8 cellular contexts compared by ENCODE assay signal in genomic region chr15:51982013-51982769, GRCh38. TPM values are rescaled to one million over a fixed set of nuclear protein-coding genes. Genes with fewer than 3 reads are reported as not detected.
A peak's percentile ranks its signal among the peaks of the same experiment; 100 is the strongest.
DNase-seq lines count a peak whose midpoint lies in the region; ATAC-seq, FAIRE-seq and TF ChIP-seq lines count a peak whose summit lies in the region.

No MANE protein-coding gene starts in this region.

- H3K4me3 Mint-ChIP-seq in activated naive CD8-positive, alpha-beta T cell: peak overlapping the region; percentile 67

- H3K27ac Mint-ChIP-seq in activated naive CD8-positive, alpha-beta T cell: peak overlapping the region; percentile 70

- H3K4me1 Mint-ChIP-seq in activated naive CD8-positive, alpha-beta T cell (ENCODE audit: low read depth): peaks cover 14% of the 10 kb centered on the region

- H3K9me3 Mint-ChIP-seq in activated naive CD8-positive, alpha-beta T cell (ENCODE audit: low read depth): no peaks in the 10 kb centered on the region

- peak; percentile 70 for DNase-seq in GDM1 (lab: John Stamatoyannopoulos, UW)
- DNase-seq in HTR-8/SVneo (ENCODE audit: insufficient read length, low spot score): peak; percentile 73
- DNase-seq in RPMI8226: peak; percentile 89
- peak in 2 of 5 donors; percentile 22 to 44 for DNase-seq in heart left ventricle
- DNase-seq in skeletal muscle cell (ENCODE audit: low read depth): peak; percentile 52
- no peak for DNase-seq in NCI-H1048 (lab: John Stamatoyannopoulos, UW)

- peak; percentile 60 for FAIRE-seq in HTR-8/SVneo (lab: Jason Lieb, UNC)

- H3K27ac ChIP-seq in heart left ventricle: peak overlapping the region; percentile 33 to 79 (median 66)

- H3K9me3 ChIP-seq in heart left ventricle: no peaks in the 10 kb centered on the region

- H3K4me1 ChIP-seq in heart left ventricle: peaks cover 0 to 24% (median 17%) of the 10 kb centered on the region in 12 donors

- no peaks in the 10 kb centered on the region for H3K36me3 ChIP-seq in heart left ventricle

- H3K27me3 ChIP-seq in heart left ventricle: no peaks in the 10 kb centered on the region

- TF ChIP-seq CTCF in heart left ventricle (IDR thresholded peaks at IDR 0.05): peak; percentile 24 to 63 (median 53)

- no peaks in the 10 kb centered on the region for H3K27me3 Mint-ChIP-seq in activated naive CD8-positive, alpha-beta T cell

- intact Hi-C loops in heart left ventricle (cut with DNase I): loop anchor here in 9 of 10 donors (2.0 to 10.0 kb wide), 8 partner anchors 35 to 450 kb away; partner anchors contain the start of gene MAPK6 (in 1 of the 9)

- H3K36me3 Mint-ChIP-seq in activated naive CD8-positive, alpha-beta T cell: peaks cover 2% of the 10 kb centered on the region

- ATAC-seq in GM21526 (IDR thresholded peaks at IDR 0.05; ENCODE audit: low FRiP score, unreplicated experiment): peak; percentile 92
- ATAC-seq in heart left ventricle: peak; percentile 53 to 80 (median 77)

- H3K4me3 ChIP-seq in heart left ventricle (peak overlapping the region in 9 of 12 donors; percentile 9 to 50 (median 34)), skeletal muscle cell (ENCODE audit: low read depth, low read length) (no peak overlapping the region)

- TF ChIP-seq POLR2A in heart left ventricle (IDR thresholded peaks at IDR 0.05): no peak

- WGBS in heart left ventricle, 4 donors: 10 to 12% (median 10%) methylated on average over 7 of the region's 7 CpGs

RNA-seq across cellular contexts. Expression of gene LEO1, which starts 10.6 kb away (rescaled TPM):
- total RNA-seq in heart left ventricle: 10 to 100 TPM in 1 of 9 donors, 1 to 10 TPM in 8; 4.9 to 10.4 (median 8.3) TPM
- polyA plus RNA-seq in heart left ventricle: 10 to 100 TPM in 1 of 2 donors, 1 to 10 TPM in 1; 8.3 to 12.6 TPM

RNA-seq across cellular contexts. Expression of gene MAPK6, which starts 36.8 kb away (rescaled TPM):
- total RNA-seq in heart left ventricle: 10 to 100 TPM; 10.4 to 26.2 (median 18.2) TPM
- polyA plus RNA-seq in heart left ventricle: 10 to 100 TPM in 1 of 2 donors, 1 to 10 TPM in 1; 3.6 to 17.5 TPM
